1 cellular context compared by ENCODE assay signal in the genomic region with DNA sequence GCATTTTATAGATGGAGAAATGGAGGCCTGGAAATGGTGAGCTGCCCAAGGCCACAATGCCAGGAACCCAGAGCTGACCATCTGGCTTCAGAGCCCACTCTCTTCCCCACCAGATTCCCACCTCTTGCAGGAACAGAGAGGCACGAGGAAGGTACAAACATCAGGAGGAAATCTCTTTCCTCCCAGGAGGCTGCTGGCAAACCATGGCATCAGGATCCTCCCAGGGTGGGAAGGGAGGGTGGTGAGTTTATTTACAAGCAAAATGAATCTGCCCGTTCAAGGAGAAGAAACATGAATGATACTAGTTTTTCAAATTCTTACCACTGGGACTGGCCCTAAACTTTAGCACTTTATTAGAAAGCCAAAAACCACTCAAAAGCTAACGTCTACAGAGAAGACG.
TF ChIP-seq lines count a peak whose summit lies in the region.

No MANE protein-coding gene starts in this region.

TF ChIP-seq in IMR-90, 13 proteins besides CTCF, POLR2A, EP300 and RAD21:
- TF ChIP-seq FOS (IDR thresholded peaks at IDR 0.05; ENCODE audit: low read depth, low read length): no peak
- no peak for TF ChIP-seq ELK1 (IDR thresholded peaks at IDR 0.05; ENCODE audit: borderline replicate concordance, low read depth, low read length)
- TF ChIP-seq, protein P1, sequence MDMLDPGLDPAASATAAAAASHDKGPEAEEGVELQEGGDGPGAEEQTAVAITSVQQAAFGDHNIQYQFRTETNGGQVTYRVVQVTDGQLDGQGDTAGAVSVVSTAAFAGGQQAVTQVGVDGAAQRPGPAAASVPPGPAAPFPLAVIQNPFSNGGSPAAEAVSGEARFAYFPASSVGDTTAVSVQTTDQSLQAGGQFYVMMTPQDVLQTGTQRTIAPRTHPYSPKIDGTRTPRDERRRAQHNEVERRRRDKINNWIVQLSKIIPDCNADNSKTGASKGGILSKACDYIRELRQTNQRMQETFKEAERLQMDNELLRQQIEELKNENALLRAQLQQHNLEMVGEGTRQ (IDR thresholded peaks at IDR 0.05; ENCODE audit: low read depth, low read length): no peak
- no peak for TF ChIP-seq MAFK (IDR thresholded peaks at IDR 0.05; ENCODE audit: low read depth, low read length)
- TF ChIP-seq SMC3 (IDR thresholded peaks at IDR 0.05; ENCODE audit: low read depth, low read length): no peak
- TF ChIP-seq NFE2L2 (IDR thresholded peaks at IDR 0.05; ENCODE audit: low read depth, low read length): no peak
- TF ChIP-seq MAZ (IDR thresholded peaks at IDR 0.05; ENCODE audit: borderline replicate concordance, low read depth, low read length): no peak
- no peak for TF ChIP-seq CHD1 (IDR thresholded peaks at IDR 0.05; ENCODE audit: low read depth, low read length)
- no peak for TF ChIP-seq CEBPB (IDR thresholded peaks at IDR 0.05; ENCODE audit: low read depth, low read length)
- TF ChIP-seq BHLHE40 (IDR thresholded peaks at IDR 0.05; ENCODE audit: low read depth, low read length): no peak
- no peak for TF ChIP-seq RFX5 (IDR thresholded peaks at IDR 0.05; ENCODE audit: low read depth, low read length)
- no peak for TF ChIP-seq MXI1 (IDR thresholded peaks at IDR 0.05; ENCODE audit: borderline replicate concordance, low read depth, low read length)
- no peak for TF ChIP-seq RCOR1 (IDR thresholded peaks at IDR 0.05; ENCODE audit: insufficient replicate concordance, low read length)
